Comparison of ENCODE assay signal across 19 cellular contexts in the genomic region with DNA sequence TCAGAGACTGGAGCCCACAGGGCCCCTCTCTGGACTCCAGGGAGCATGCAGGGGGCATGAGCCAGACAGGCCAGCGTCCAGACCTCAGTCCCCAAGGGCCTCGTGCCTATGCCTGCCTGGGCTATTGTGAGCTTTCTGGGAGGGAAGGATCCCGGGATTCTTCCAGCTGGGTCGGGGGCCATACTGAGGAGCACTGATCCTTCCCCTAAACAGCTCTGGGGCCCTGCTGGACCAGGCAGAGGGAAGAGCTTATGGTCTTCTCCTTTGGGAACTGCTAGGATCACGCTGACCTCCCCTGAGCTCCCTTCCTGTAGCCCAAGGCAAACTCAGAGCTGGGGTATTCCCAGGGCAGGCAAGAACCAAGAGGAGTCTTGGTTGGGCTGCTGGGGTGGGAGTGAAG.
"Had no signal": no experiment of that assay in that cellular context is flagged by ENCODE, and none has a peak within 500 bp of the region (broad histone marks: within the 10 kb centered on the region; RNA-seq: fewer than 3 reads in every experiment).

No MANE protein-coding gene starts in this region.

- DNase-seq: activated naive CD4-positive, alpha-beta T cell; activated naive CD8-positive, alpha-beta T cell treated with anti-CD3 and anti-CD28 coated beads for 36 hours; activated T-cell treated with anti-CD3 and anti-CD28 coated beads, Interleukin-2, amount 50 U/mL, for 24 hours; cortex of kidney; foreskin fibroblast; heart right ventricle; islet precursor cell; left colon; naive thymus-derived CD4-positive, alpha-beta T cell; stimulated activated CD4-positive, alpha-beta T cell treated with anti-CD3 and anti-CD28 coated beads, Interleukin-1b, Interleukin-23, amount 100 ng/mL, for 48 hours; stomach; T-helper 9 cell; transverse colon; uterus had no signal

- H3K4me3 ChIP-seq: breast epithelium, heart right ventricle, pancreas, psoas muscle, right atrium auricular region, stomach, suprapubic skin, transverse colon, uterus had no signal

- H3K9me3 ChIP-seq: breast epithelium, heart right ventricle, pancreas, psoas muscle, right atrium auricular region, stomach, suprapubic skin, transverse colon, uterus had no signal

- H3K36me3 ChIP-seq: breast epithelium, pancreas, transverse colon, uterus had no signal

- H3K4me1 ChIP-seq: breast epithelium, suprapubic skin had no signal

- H3K27me3 ChIP-seq: breast epithelium, heart right ventricle, pancreas, right atrium auricular region, stomach, suprapubic skin, transverse colon, uterus had no signal

- H3K27ac ChIP-seq: breast epithelium, heart right ventricle, pancreas, psoas muscle, right atrium auricular region, stomach, suprapubic skin, transverse colon, uterus had no signal
